Comparison of ENCODE assay signal across 22 cellular contexts in genomic region chr5:82348749-82349148, GRCh38.
DNase-seq lines count a peak whose midpoint lies in the region; ATAC-seq and TF ChIP-seq lines count a peak whose summit lies in the region.
"Had no signal": no experiment of that assay in that cellular context is flagged by ENCODE, and none has a peak within 500 bp of the region (broad histone marks: within the 10 kb centered on the region; RNA-seq: fewer than 3 reads in every experiment).

No MANE protein-coding gene starts in this region.

- ATAC-seq in Right ventricle myocardium inferior (peak; percentile 44), aorta (ENCODE audit: low FRiP score) (peak; percentile 54)
- ATAC-seq in activated CD4-positive, CD25-positive, alpha-beta regulatory T cell treated with anti-CD3 and anti-CD28 coated beads, Interleukin-2, amount 50 U/mL, for 24 hours, result no peak
- ATAC-seq: HepG2, Panc1, T-cell had no signal

- H3K27ac ChIP-seq in esophagus muscularis mucosa (replicated peaks in 1 of 4) (peak overlapping the region in 3 of 4 donors; percentile 1 to 30 (median 2)), aorta (ENCODE audit: low read depth in 1 of 2, low read length in 2 of 2) (peak overlapping the region; percentile 71 to 96), H9 (ENCODE audit: insufficient read length, low read depth, low read length) (no peak overlapping the region)

- H3K14ac ChIP-seq in H9 (ENCODE audit: insufficient read depth, low read length), result no peak overlapping the region

- H2BK20ac ChIP-seq in H9 (ENCODE audit: low read depth, low read length, poor library complexity, severe bottlenecking), result no peak overlapping the region

- no peak overlapping the region for H3K4me3 ChIP-seq in esophagus muscularis mucosa
- no peak overlapping the region for H3K4me3 ChIP-seq in aorta (ENCODE audit: low read length in 2 of 2)
- H3K4me3 ChIP-seq: lung had no signal

- H3K27me3 ChIP-seq in esophagus muscularis mucosa (no peaks in the 10 kb centered on the region), aorta (ENCODE audit: control insufficient read depth in 1 of 2, insufficient read depth in 2 of 2, low read length in 1 of 2) (no peaks in the 10 kb centered on the region), H9 (ENCODE audit: insufficient read depth, low read length) (no peaks in the 10 kb centered on the region)

- no peak overlapping the region for H3K23ac ChIP-seq in H9 (ENCODE audit: insufficient read length, low read depth, low read length)

- no peak overlapping the region for H3K56ac ChIP-seq in H9 (ENCODE audit: insufficient read length, low read depth, low read length)

- TF ChIP-seq POLR2A in esophagus muscularis mucosa (IDR thresholded peaks at IDR 0.05; ENCODE audit: low read depth), result no peak

- no peak overlapping the region for H2BK5ac ChIP-seq in H9 (ENCODE audit: insufficient read length, low read length)

- WGBS in esophagus muscularis mucosa, result 79% methylated on average over 3 of the region's 3 CpGs
- 4 to 9% methylated on average over 3 of the region's 3 CpGs for WGBS in aorta, 2 donors
- no CpG with 5 or more reads among the region's 3 CpGs for WGBS in H9 (ENCODE audit: extremely low coverage, insufficient read length, low lambda C conversion rate)

- H2AK5ac ChIP-seq in H9 (ENCODE audit: insufficient read length, low read length), result no peak overlapping the region

- H3K9me3 ChIP-seq in esophagus muscularis mucosa (no peaks in the 10 kb centered on the region), aorta (ENCODE audit: control insufficient read depth, low read length) (no peaks in the 10 kb centered on the region), H9 (ENCODE audit: control insufficient read depth, low read depth, low read length) (no peaks in the 10 kb centered on the region)

- H3K4me3 Mint-ChIP-seq in H9, result no peak overlapping the region
- H3K4me3 Mint-ChIP-seq: activated B cell treated with CpG ODN at 0.5 μM for 24 hours; CD4-positive, alpha-beta T cell; T-cell; type B pancreatic cell had no signal

- H4K8ac ChIP-seq in H9 (replicated peaks; ENCODE audit: insufficient read length, low read depth, low read length), result no peak overlapping the region

- no peak overlapping the region for H3K4me2 ChIP-seq in H9 (ENCODE audit: insufficient read depth, insufficient read length, low read length)

- TF ChIP-seq CTCF in esophagus muscularis mucosa (IDR thresholded peaks at IDR 0.05) (no peak), H9 (conservative IDR thresholded peaks at IDR 0.05) (no peak)

- H3T11ph ChIP-seq in H9 (ENCODE audit: low read length), result no peak overlapping the region

- H2BK15ac ChIP-seq in H9 (ENCODE audit: low read depth, low read length), result no peak overlapping the region

- intact Hi-C loops in Right ventricle myocardium inferior (cut with DNase I) (loop anchor here (5.0 kb wide), 1 partner anchor 36 kb away; no protein-coding TSS in a partner anchor), cardiac septum (cut with DNase I) (loop anchor here (5.0 to 10.0 kb wide), 2 partner anchors 36 to 756 kb away; no protein-coding TSS in a partner anchor), esophagus muscularis mucosa (cut with DNase I) (no loop called here), aorta (cut with DNase I) (loop anchor here in 1 of 2 donors (2.0 kb wide), 1 partner anchor 36 kb away; no protein-coding TSS in a partner anchor)

- H2BK120ac ChIP-seq in H9 (ENCODE audit: low read depth, low read length, poor library complexity, severe bottlenecking), result no peak overlapping the region

- no peak overlapping the region for H3K4ac ChIP-seq in H9 (ENCODE audit: low read depth, low read length)

- peaks cover 19 to 35% (median 25%) of the 10 kb centered on the region in 4 donors for H3K4me1 ChIP-seq in esophagus muscularis mucosa
- H3K4me1 ChIP-seq in aorta (ENCODE audit: control insufficient read depth in 1 of 2, insufficient read depth in 2 of 2, low read length in 2 of 2), result peaks cover 0 to 6% of the 10 kb centered on the region in 2 donors
- no peaks in the 10 kb centered on the region for H3K4me1 ChIP-seq in H9 (ENCODE audit: insufficient read depth, low read length)

- DNase-seq in Right ventricle myocardium inferior (ENCODE audit: missing footprints) (peak; percentile 54), cardiac septum (ENCODE audit: low spot score) (no peak), esophagus muscularis mucosa (ENCODE audit: extremely low spot score) (no peak), myocyte (ENCODE audit: low read depth) (peak; percentile 92), aorta (peak in 1 of 2 donors; percentile 73), H9 (no peak), NCI-H2171 treated with DMSO at 0.1 percent for 48 hours (lab: John Stamatoyannopoulos, UW) (no peak)
- DNase-seq: activated B cell treated with CpG ODN at 0.5 μM for 24 hours; activated effector memory CD4-positive, alpha-beta T cell treated with anti-CD3 and anti-CD28 coated beads, Interleukin-2, amount 50 U/mL, for 16 hours; CD4-positive, alpha-beta T cell; effector memory CD4-positive, alpha-beta T cell; foreskin melanocyte; HCEC 1CT; NCI-H82; retina; stimulated activated CD4-positive, alpha-beta T cell treated with anti-CD3 and anti-CD28 coated beads, Interleukin-4, amount 100 ng/mL, for 4 hours; T-cell had no signal

- no peak overlapping the region for H2AFZ ChIP-seq in H9 (ENCODE audit: low read length)

- H3K27me3 Mint-ChIP-seq in H9 (ENCODE audit: low read depth), result no peaks in the 10 kb centered on the region
- H3K27me3 Mint-ChIP-seq: type B pancreatic cell had no signal

- no peaks in the 10 kb centered on the region for H3K9me3 Mint-ChIP-seq in H9
- H3K9me3 Mint-ChIP-seq: activated B cell treated with CpG ODN at 0.5 μM for 24 hours; CD4-positive, alpha-beta T cell; T-cell; type B pancreatic cell had no signal

- no peaks in the 10 kb centered on the region for H3K23me2 ChIP-seq in H9 (ENCODE audit: insufficient read length, low read depth, low read length, poor library complexity, severe bottlenecking)

- H3K36me3 ChIP-seq in esophagus muscularis mucosa (no peaks in the 10 kb centered on the region), aorta (ENCODE audit: control insufficient read depth in 1 of 2, insufficient read depth in 2 of 2, low read length in 1 of 2) (no peaks in the 10 kb centered on the region)

- peaks cover 12% of the 10 kb centered on the region in 2 experiments for H3K4me1 Mint-ChIP-seq in H9
- H3K4me1 Mint-ChIP-seq: activated B cell treated with CpG ODN at 0.5 μM for 24 hours had no signal

- TF ChIP-seq EP300 in esophagus muscularis mucosa (IDR thresholded peaks at IDR 0.05), result no peak

- H3K9ac ChIP-seq in H9 (ENCODE audit: extremely low read depth, insufficient read length, low read length), result no peak overlapping the region

- H4K91ac ChIP-seq in H9 (ENCODE audit: insufficient read length, low read depth, low read length), result no peak overlapping the region

- no peak overlapping the region for H2BK12ac ChIP-seq in H9 (ENCODE audit: insufficient read length, low read depth, low read length)

- no peaks in the 10 kb centered on the region for H3K79me2 ChIP-seq in H9 (ENCODE audit: insufficient read depth, low read length)

- no peaks in the 10 kb centered on the region for H4K20me1 ChIP-seq in H9 (ENCODE audit: control insufficient read depth, insufficient read depth, insufficient read length)

- H3K79me1 ChIP-seq in H9 (ENCODE audit: insufficient read depth, low read depth, low read length, poor library complexity, severe bottlenecking), result no peaks in the 10 kb centered on the region

- H3K36me3 Mint-ChIP-seq in H9 (ENCODE audit: insufficient read depth in 1 of 3, low read depth in 3 of 3), result no peaks in the 10 kb centered on the region
- H3K36me3 Mint-ChIP-seq: T-cell, type B pancreatic cell had no signal

- no peak overlapping the region for H3K18ac ChIP-seq in H9 (ENCODE audit: insufficient read length, low read depth, low read length)

- no peak overlapping the region for H4K5ac ChIP-seq in H9 (ENCODE audit: insufficient read length, low read depth, low read length)

- H3K27ac Mint-ChIP-seq in H9, result no peak overlapping the region; a peak in 1 of 7 replicates
- H3K27ac Mint-ChIP-seq: activated B cell treated with CpG ODN at 0.5 μM for 24 hours; CD4-positive, alpha-beta T cell; T-cell; type B pancreatic cell had no signal

Comparison
In these comparisons a context has a peak if more than half of its experiments do, and no peak if none do; other contexts are left out.
1. DNase-seq: peak in Right ventricle myocardium inferior (single experiment) and myocyte (single experiment); none in cardiac septum (single experiment), esophagus muscularis mucosa (single experiment), H9 (single experiment) and NCI-H2171 treated with DMSO at 0.1 percent for 48 hours (single experiment).
2. ATAC-seq: peak in Right ventricle myocardium inferior (single experiment) and aorta (single experiment); none in activated CD4-positive, CD25-positive, alpha-beta regulatory T cell treated with anti-CD3 and anti-CD28 coated beads, Interleukin-2, amount 50 U/mL, for 24 hours (0 of 2).